Comparison of ENCODE assay signal across 8 cellular contexts in genomic region chr12:48890657-48891418, GRCh38. TPM values are rescaled to one million over a fixed set of nuclear protein-coding genes. Genes with fewer than 3 reads are reported as not detected.
DNase-seq lines count a peak whose midpoint lies in the region; ATAC-seq and TF ChIP-seq lines count a peak whose summit lies in the region.

No MANE protein-coding gene starts in this region.

- peaks cover 3% of the 10 kb centered on the region; the same call in 1 of the 2 replicates for H3K4me1 ChIP-seq in GM23248 (ENCODE audit: insufficient read depth)
- no peaks in the 10 kb centered on the region for H3K4me1 ChIP-seq in ascending aorta
- H3K4me1 ChIP-seq in hepatocyte (ENCODE audit: insufficient read depth) = no peaks in the 10 kb centered on the region

- H2AFZ ChIP-seq in GM23248 (peak overlapping the region; percentile 83), hepatocyte (peak overlapping the region; percentile 46)

- DNase-seq in C1 segment of cervical spinal cord (lab: John Stamatoyannopoulos, UW) (peak in 13 of 14 donors; percentile 6 to 88 (median 58)), GM23248 (peak; percentile 87), NCI-H146 treated with DMSO at 0.1 percent for 48 hours (lab: John Stamatoyannopoulos, UW; ENCODE audit: unreplicated experiment) (peak; percentile 69), T-helper 22 cell (ENCODE audit: low read depth) (peak; percentile 28), ascending aorta (ENCODE audit: low spot score in 2 of 2) (peak; percentile 25 to 88), hepatocyte (ENCODE audit: low spot score) (peak; percentile 91), renal cortical epithelial cell (ENCODE audit: low read depth) (peak; percentile 33)

- 4 to 6% methylated on average over 33 to 34 of the region's 37 CpGs for WGBS in GM23248 (ENCODE audit: low coverage in 1 of 2, low lambda C conversion rate in 2 of 2, missing lambda C conversion rate in 2 of 2), 2 experiments
- WGBS in hepatocyte (ENCODE audit: low lambda C conversion rate, missing lambda C conversion rate) = 4% methylated on average over 28 of the region's 37 CpGs

- no peaks in the 10 kb centered on the region for H3K9me3 ChIP-seq in GM23248 (ENCODE audit: low read depth)
- no peaks in the 10 kb centered on the region for H3K9me3 ChIP-seq in ascending aorta
- no peaks in the 10 kb centered on the region for H3K9me3 ChIP-seq in hepatocyte (ENCODE audit: low read depth)

- ATAC-seq in HG03378 (IDR thresholded peaks at IDR 0.05; ENCODE audit: unreplicated experiment) = no peak

- H3K9ac ChIP-seq in GM23248 = peak overlapping the region; percentile 53

- H3K79me2 ChIP-seq in GM23248 (ENCODE audit: insufficient read depth) (no peaks in the 10 kb centered on the region), hepatocyte (no peaks in the 10 kb centered on the region)

- H3K36me3 ChIP-seq in GM23248 (ENCODE audit: low read depth) (no peaks in the 10 kb centered on the region), ascending aorta (no peaks in the 10 kb centered on the region), hepatocyte (replicated peaks; ENCODE audit: insufficient read depth, low read depth) (no peaks in the 10 kb centered on the region)

- in situ Hi-C loops in GM23248 (cut with MboI) = no loop called here

- H3K4me2 ChIP-seq in GM23248 (ENCODE audit: unreplicated experiment) = peak overlapping the region; percentile 54
- peak overlapping the region; percentile 90 for H3K4me2 ChIP-seq in hepatocyte

- no peaks in the 10 kb centered on the region for H3K9me2 ChIP-seq in GM23248 (ENCODE audit: insufficient read depth)
- H3K9me2 ChIP-seq in hepatocyte (replicated peaks; ENCODE audit: insufficient read depth) = no peaks in the 10 kb centered on the region

- H4K20me1 ChIP-seq in GM23248 (ENCODE audit: insufficient read depth) (no peaks in the 10 kb centered on the region), hepatocyte (ENCODE audit: insufficient read depth, poor library complexity, severe bottlenecking) (no peaks in the 10 kb centered on the region)

- peak; percentile 92 to 98 (median 93) for TF ChIP-seq CTCF in ascending aorta (IDR thresholded peaks at IDR 0.05)
- TF ChIP-seq CTCF in hepatocyte (IDR thresholded peaks at IDR 0.05; ENCODE audit: poor library complexity) = peak; percentile 97

- peak overlapping the region; percentile 64 for H3K4me3 ChIP-seq in GM23248
- peak overlapping the region; percentile 37 to 60 for H3K4me3 ChIP-seq in ascending aorta
- no peak overlapping the region for H3K4me3 ChIP-seq in hepatocyte

- H3K27ac ChIP-seq in GM23248 (no peak overlapping the region), ascending aorta (no peak overlapping the region), hepatocyte (no peak overlapping the region)

- intact Hi-C loops in ascending aorta (cut with DNase I) = loop anchor here (1.0 kb wide), 1 partner anchor 38 kb away; no protein-coding TSS in a partner anchor

- H3K27me3 ChIP-seq in GM23248 (replicated peaks; ENCODE audit: insufficient read depth) (0 out of 2 replicates have a peak, but pooled peaks cover 5% of the 10 kb centered on the region), ascending aorta (no peaks in the 10 kb centered on the region), hepatocyte (no peaks in the 10 kb centered on the region)

- H3F3A ChIP-seq in GM23248 (ENCODE audit: insufficient read depth) = no peaks in the 10 kb centered on the region

RNA-seq across cellular contexts. Expression of gene RND1, which starts 25.2 kb away (rescaled TPM):
- 0.32 TPM in 1 of 2 replicates, not detected in the other for total RNA-seq in GM23248 (2014; rRNA removed; shearing (Covaris generic))
- polyA plus RNA-seq in GM23248 (2016; fragmentation: Nextera tagmentation; extraction: Ambion mirVana) = 0.13 TPM in 1 of 2 replicates, not detected in the other
- 0.85 TPM for total RNA-seq in ascending aorta
- 25.8 and 39.1 TPM in 2 replicates for total RNA-seq in hepatocyte
- 78.5 and 99.1 TPM in 2 replicates for polyA plus RNA-seq in hepatocyte
- 0.40 and 17.4 TPM in 2 replicates for total RNA-seq in renal cortical epithelial cell

RNA-seq across cellular contexts. Expression of gene FKBP11, which starts 34.5 kb away (rescaled TPM):
- 17.4 and 28.1 TPM in 2 replicates for total RNA-seq in GM23248 (2014; rRNA removed; shearing (Covaris generic))
- 158 and 159 TPM in 2 replicates for polyA plus RNA-seq in GM23248 (2016; fragmentation: Nextera tagmentation; extraction: Ambion mirVana)
- total RNA-seq in ascending aorta = 38.8 TPM
- 30.4 and 37.8 TPM in 2 replicates for total RNA-seq in hepatocyte
- 201 and 232 TPM in 2 replicates for polyA plus RNA-seq in hepatocyte
- 6.4 and 8.0 TPM in 2 replicates for total RNA-seq in renal cortical epithelial cell

RNA-seq across cellular contexts. Expression of gene DDX23, which starts 38.9 kb away (rescaled TPM):
- 56.5 and 61.0 TPM in 2 replicates for total RNA-seq in GM23248 (2014; rRNA removed; shearing (Covaris generic))
- polyA plus RNA-seq in GM23248 (2016; fragmentation: Nextera tagmentation; extraction: Ambion mirVana) (32.1 and 34.2 TPM in 2 replicates), hepatocyte (41.7 and 46.5 TPM in 2 replicates)
- total RNA-seq in ascending aorta (39.4 TPM), hepatocyte (73.1 and 74.8 TPM in 2 replicates), renal cortical epithelial cell (84.7 and 121 TPM in 2 replicates)

Comparison
In these comparisons a context has a peak if more than half of its experiments do, and no peak if none do; other contexts are left out.
1. DNase-seq: peak in every context shown above with its lines; median percentile 91 in hepatocyte; 87 in GM23248; 69 in NCI-H146 treated with DMSO at 0.1 percent for 48 hours; 58 in C1 segment of cervical spinal cord; 56 in ascending aorta; 33 in renal cortical epithelial cell; 28 in T-helper 22 cell.